17 cellular contexts compared by ENCODE assay signal in genomic region chr15:22942877-22943276, GRCh38. TPM values are rescaled to one million over a fixed set of nuclear protein-coding genes. Genes with fewer than 3 reads are reported as not detected.
DNase-seq lines count a peak whose midpoint lies in the region; TF ChIP-seq lines count a peak whose summit lies in the region.
"Had no signal": no experiment of that assay in that cellular context is flagged by ENCODE, and none has a peak within 500 bp of the region (broad histone marks: within the 10 kb centered on the region; RNA-seq: fewer than 3 reads in every experiment).

No MANE protein-coding gene starts in this region.

- peak; percentile 2 for DNase-seq in NCI-H2196 (lab: John Stamatoyannopoulos, UW; ENCODE audit: unreplicated experiment)
- no peak for DNase-seq in NCI-H2196 treated with DMSO at 0.1 percent for 48 hours (lab: John Stamatoyannopoulos, UW; ENCODE audit: unreplicated experiment)
- peak; percentile 19 for DNase-seq in NCI-H2107 (lab: John Stamatoyannopoulos, UW)
- DNase-seq in RWPE1 (ENCODE audit: low spot score), result no peak
- peak; percentile 69 for DNase-seq in osteoblast (ENCODE audit: insufficient read length, low spot score, missing footprints)
- no peak for DNase-seq in AG08396 (ENCODE audit: low spot score)
- DNase-seq in activated CD4-positive, CD25-positive, alpha-beta regulatory T cell treated with anti-CD3 and anti-CD28 coated beads, Interleukin-2, amount 50 U/mL, for 72 hours, result no peak
- no peak for DNase-seq in COLO829 (ENCODE audit: low spot score)
- DNase-seq: COR-L47, NCI-H146, NCI-H2227 treated with DMSO at 0.1 percent for 48 hours, NCI-H69, RPMI8226, SW 1271 had no signal

- H4K20me1 ChIP-seq in osteoblast (ENCODE audit: insufficient read depth, low read length), result peaks cover 36% of the 10 kb centered on the region

- no peaks in the 10 kb centered on the region for H3K27me3 ChIP-seq in osteoblast (ENCODE audit: insufficient read depth, low read length)
- H3K27me3 ChIP-seq: SJSA1 had no signal

- CTCF ChIA-PET in RWPE1 (lab: Yijun Ruan, JAX), result interaction anchor here (0.6 to 0.9 kb wide), 2 partner anchors 15 to 21 kb away, joined by 3 read pairs; no protein-coding TSS in a partner anchor

- no peak for TF ChIP-seq CTCF in RWPE1 (conservative IDR thresholded peaks at IDR 0.05; ENCODE audit: low read depth)
- TF ChIP-seq CTCF in osteoblast (IDR thresholded peaks at IDR 0.05; ENCODE audit: extremely low read depth, low read depth, low read length), result no peak

- no peaks in the 10 kb centered on the region for H3K9me3 ChIP-seq in osteoblast (ENCODE audit: low read depth, low read length)
- H3K9me3 ChIP-seq: HAP-1, SJSA1 had no signal

- no peak overlapping the region for H2AFZ ChIP-seq in osteoblast (ENCODE audit: low read length)

- H3K27ac ChIP-seq in RWPE1 (peak overlapping the region; percentile 2; the same call in 1 of the 2 replicates), osteoblast (ENCODE audit: low read depth, low read length) (no peak overlapping the region)
- H3K27ac ChIP-seq: C4-2B, SJSA1 had no signal

- peaks cover 57% of the 10 kb centered on the region for H3K79me2 ChIP-seq in osteoblast (ENCODE audit: insufficient read depth, low read length)

- H3K36me3 ChIP-seq in osteoblast (ENCODE audit: insufficient read depth, low read length), result peaks cover 48% of the 10 kb centered on the region

- POLR2A ChIA-PET in RWPE1 (lab: Yijun Ruan, JAX; ENCODE audit: low non-redundant PET), result no interaction called here

- no peak overlapping the region for H3K4me2 ChIP-seq in osteoblast (ENCODE audit: insufficient read depth, low read length)

- H3K4me1 ChIP-seq in osteoblast (ENCODE audit: insufficient read depth, low read length), result no peaks in the 10 kb centered on the region
- H3K4me1 ChIP-seq: SJSA1 had no signal

- H3K4me3 ChIP-seq in osteoblast (ENCODE audit: insufficient read depth, low read length), result no peak overlapping the region
- H3K4me3 ChIP-seq: HAP-1, SJSA1 had no signal

RNA-seq across cellular contexts. Expression of gene CYFIP1, which starts 37.3 kb away (rescaled TPM):
- total RNA-seq in osteoblast, result 104 and 107 TPM in 2 replicates

Comparison
In these comparisons a context has a peak if more than half of its experiments do, and no peak if none do; other contexts are left out.
1. DNase-seq: peak in NCI-H2196 (single experiment), NCI-H2107 (single experiment) and osteoblast (single experiment); none in NCI-H2196 treated with DMSO at 0.1 percent for 48 hours (single experiment), RWPE1 (single experiment), AG08396 (single experiment), activated CD4-positive, CD25-positive, alpha-beta regulatory T cell treated with anti-CD3 and anti-CD28 coated beads, Interleukin-2, amount 50 U/mL, for 72 hours (single experiment) and COLO829 (single experiment).